Comparison of ENCODE assay signal across 12 cellular contexts in genomic region chr17:40097087-40097486, GRCh38. TPM values are rescaled to one million over a fixed set of nuclear protein-coding genes. Genes with fewer than 3 reads are reported as not detected.
DNase-seq lines count a peak whose midpoint lies in the region; ATAC-seq and TF ChIP-seq lines count a peak whose summit lies in the region.
"Had no signal": no experiment of that assay in that cellular context is flagged by ENCODE, and none has a peak within 500 bp of the region (broad histone marks: within the 10 kb centered on the region; RNA-seq: fewer than 3 reads in every experiment).

No MANE protein-coding gene starts in this region.

- peaks cover 16% of the 10 kb centered on the region for H3K36me3 Mint-ChIP-seq in T-helper 1 cell treated with Interleukin-12 subunit alpha and Interleukin-12 subunit beta and Interleukin-4 antibody, amounts not matched to agents 30 μg/mL and 1 μg/mL, for 36 hours (ENCODE audit: low read depth)
- peaks cover 56% of the 10 kb centered on the region for H3K36me3 Mint-ChIP-seq in activated T-helper 2 cell treated with anti-CD3 and anti-CD28 coated beads, Interferon-gamma antibody, Interleukin-2, Interleukin-4, amounts not matched to agents 10 μg/mL and 5 μg/mL and 100 μg/mL, durations not matched to agents 14 hours and 24 hours and 36 hours (ENCODE audit: low read depth)

- H3K27me3 ChIP-seq in left lung: no peaks in the 10 kb centered on the region
- no peaks in the 10 kb centered on the region for H3K27me3 ChIP-seq in stomach
- H3K27me3 ChIP-seq: cardiac muscle cell had no signal

- H3K27me3 Mint-ChIP-seq in T-helper 1 cell treated with Interleukin-12 subunit alpha and Interleukin-12 subunit beta and Interleukin-4 antibody, amounts not matched to agents 30 μg/mL and 1 μg/mL, for 36 hours (ENCODE audit: low read depth): peaks cover 4% of the 10 kb centered on the region
- H3K27me3 Mint-ChIP-seq in activated T-helper 2 cell treated with anti-CD3 and anti-CD28 coated beads, Interferon-gamma antibody, Interleukin-2, Interleukin-4, amounts not matched to agents 10 μg/mL and 5 μg/mL and 100 μg/mL, durations not matched to agents 14 hours and 24 hours and 36 hours (ENCODE audit: low read depth): no peaks in the 10 kb centered on the region

- TF ChIP-seq CTCF in left lung (IDR thresholded peaks at IDR 0.05) (no peak), stomach (IDR thresholded peaks at IDR 0.05) (no peak)

- H3K27ac ChIP-seq in left lung: peak overlapping the region; percentile 60 to 85
- H3K27ac ChIP-seq in stomach: peak overlapping the region; percentile 91 to 98 (median 97)
- H3K27ac ChIP-seq: cardiac muscle cell had no signal

- no peak for ATAC-seq in left lung
- ATAC-seq: activated CD4-positive, CD25-positive, alpha-beta regulatory T cell treated with anti-CD3 and anti-CD28 coated beads, Interleukin-2, amount 50 U/mL, for 24 hours; sciatic nerve had no signal

- peak overlapping the region; percentile 68 for H3K4me3 Mint-ChIP-seq in T-helper 1 cell treated with Interleukin-12 subunit alpha and Interleukin-12 subunit beta and Interleukin-4 antibody, amounts not matched to agents 30 μg/mL and 1 μg/mL, for 36 hours
- H3K4me3 Mint-ChIP-seq in activated T-helper 2 cell treated with anti-CD3 and anti-CD28 coated beads, Interferon-gamma antibody, Interleukin-2, Interleukin-4, amounts not matched to agents 10 μg/mL and 5 μg/mL and 100 μg/mL, durations not matched to agents 14 hours and 24 hours and 36 hours (ENCODE audit: low read depth): peak overlapping the region; percentile 76

- peak overlapping the region; percentile 80 for H3K27ac Mint-ChIP-seq in T-helper 1 cell treated with Interleukin-12 subunit alpha and Interleukin-12 subunit beta and Interleukin-4 antibody, amounts not matched to agents 30 μg/mL and 1 μg/mL, for 36 hours
- peak overlapping the region; percentile 83 for H3K27ac Mint-ChIP-seq in activated T-helper 2 cell treated with anti-CD3 and anti-CD28 coated beads, Interferon-gamma antibody, Interleukin-2, Interleukin-4, amounts not matched to agents 10 μg/mL and 5 μg/mL and 100 μg/mL, durations not matched to agents 14 hours and 24 hours and 36 hours

- peak overlapping the region in 1 of 2 donors; percentile 20 for H3K4me3 ChIP-seq in left lung
- peak overlapping the region in 2 of 4 donors; percentile 64 to 76 for H3K4me3 ChIP-seq in stomach
- H3K4me3 ChIP-seq: cardiac muscle cell had no signal

- TF ChIP-seq EP300 in stomach (IDR thresholded peaks at IDR 0.05): no peak

- no peaks in the 10 kb centered on the region for H3K9me3 Mint-ChIP-seq in T-helper 1 cell treated with Interleukin-12 subunit alpha and Interleukin-12 subunit beta and Interleukin-4 antibody, amounts not matched to agents 30 μg/mL and 1 μg/mL, for 36 hours
- H3K9me3 Mint-ChIP-seq in activated T-helper 2 cell treated with anti-CD3 and anti-CD28 coated beads, Interferon-gamma antibody, Interleukin-2, Interleukin-4, amounts not matched to agents 10 μg/mL and 5 μg/mL and 100 μg/mL, durations not matched to agents 14 hours and 24 hours and 36 hours: no peaks in the 10 kb centered on the region

- intact Hi-C loops in activated T-helper 2 cell treated with anti-CD3 and anti-CD28 coated beads, Interferon-gamma antibody, Interleukin-2, Interleukin-4, amounts not matched to agents 10 μg/mL and 5 μg/mL and 100 μg/mL, durations not matched to agents 14 hours and 24 hours and 36 hours (cut with micrococcal nuclease): loop anchor here (2.0 to 10.0 kb wide), 3 partner anchors 35 to 142 kb away; partner anchors contain the start of genes CASC3 and THRA
- intact Hi-C loops in left lung (cut with DNase I): no loop called here
- intact Hi-C loops in stomach (cut with DNase I; ENCODE audit: low total_unique reads): no loop called here

- H3K4me1 ChIP-seq in left lung (peaks cover 33 to 88% of the 10 kb centered on the region in 2 donors), stomach (peaks cover 81 to 90% (median 85%) of the 10 kb centered on the region in 4 donors)

- DNase-seq in T-helper 1 cell (no peak), left lung (no peak), stomach (no peak), DMS153 treated with DMSO at 0.1 percent for 48 hours (lab: John Stamatoyannopoulos, UW; ENCODE audit: unreplicated experiment) (no peak), nucleus accumbens (lab: John Stamatoyannopoulos, UW) (no peak), NCI-H1092 treated with DMSO at 0.1 percent for 48 hours (lab: John Stamatoyannopoulos, UW) (no peak)
- DNase-seq in activated T-helper 2 cell treated with anti-CD3 and anti-CD28 coated beads, Interferon-gamma antibody, Interleukin-2, Interleukin-4, amounts not matched to agents 10 μg/mL and 5 μg/mL and 100 μg/mL, durations not matched to agents 14 hours and 24 hours and 36 hours (ENCODE audit: low spot score): no peak
- DNase-seq: GDM1 had no signal

- TF ChIP-seq POLR2A in stomach (IDR thresholded peaks at IDR 0.05): no peak

- peaks cover 53% of the 10 kb centered on the region for H3K4me1 Mint-ChIP-seq in T-helper 1 cell treated with Interleukin-12 subunit alpha and Interleukin-12 subunit beta and Interleukin-4 antibody, amounts not matched to agents 30 μg/mL and 1 μg/mL, for 36 hours (ENCODE audit: low read depth)
- H3K4me1 Mint-ChIP-seq in activated T-helper 2 cell treated with anti-CD3 and anti-CD28 coated beads, Interferon-gamma antibody, Interleukin-2, Interleukin-4, amounts not matched to agents 10 μg/mL and 5 μg/mL and 100 μg/mL, durations not matched to agents 14 hours and 24 hours and 36 hours (ENCODE audit: low read depth): peaks cover 64% of the 10 kb centered on the region

- no peaks in the 10 kb centered on the region for H3K9me3 ChIP-seq in left lung
- H3K9me3 ChIP-seq in stomach: no peaks in the 10 kb centered on the region

- WGBS in stomach, 5 donors: 75 to 82% (median 80%) methylated on average over 10 of the region's 10 CpGs

- H3K36me3 ChIP-seq in left lung (peaks cover 0 to 40% of the 10 kb centered on the region in 2 donors), stomach (peaks cover 41 to 54% (median 53%) of the 10 kb centered on the region in 4 donors)

RNA-seq across cellular contexts. Expression of gene NR1D1, which starts 3.3 kb away (rescaled TPM):
- total RNA-seq in activated T-helper 2 cell treated with anti-CD3 and anti-CD28 coated beads, Interferon-gamma antibody, Interleukin-2, Interleukin-4, amounts not matched to agents 10 μg/mL and 5 μg/mL and 100 μg/mL, durations not matched to agents 14 hours and 24 hours and 36 hours: 6.6 and 6.8 TPM in 2 replicates
- total RNA-seq in left lung: 10 to 100 TPM in 1 of 2 donors, 1 to 10 TPM in 1; 6.5 to 11.4 TPM
- 10 to 100 TPM in 2 of 5 donors, 1 to 10 TPM in 3; 2.8 to 14.9 (median 9.0) TPM for total RNA-seq in stomach
- 10 to 100 TPM in 1 of 3 donors, 1 to 10 TPM in 2; 5.5 to 20.5 (median 9.6) TPM for polyA plus RNA-seq in stomach

RNA-seq across cellular contexts. Expression of gene MSL1, which starts 24.7 kb away (rescaled TPM):
- total RNA-seq in activated T-helper 2 cell treated with anti-CD3 and anti-CD28 coated beads, Interferon-gamma antibody, Interleukin-2, Interleukin-4, amounts not matched to agents 10 μg/mL and 5 μg/mL and 100 μg/mL, durations not matched to agents 14 hours and 24 hours and 36 hours: 87.6 and 95.8 TPM in 2 replicates
- total RNA-seq in left lung: 100 to 1,000 TPM in 1 of 2 donors, 10 to 100 TPM in 1; 84.1 to 112 TPM
- 100 to 1,000 TPM in 2 of 5 donors, 10 to 100 TPM in 3; 47.1 to 322 (median 90.1) TPM for total RNA-seq in stomach
- polyA plus RNA-seq in stomach: 10 to 100 TPM; 29.3 to 63.8 (median 32.7) TPM

RNA-seq across cellular contexts. Expression of gene THRA, which starts 34.3 kb away (rescaled TPM):
- total RNA-seq in activated T-helper 2 cell treated with anti-CD3 and anti-CD28 coated beads, Interferon-gamma antibody, Interleukin-2, Interleukin-4, amounts not matched to agents 10 μg/mL and 5 μg/mL and 100 μg/mL, durations not matched to agents 14 hours and 24 hours and 36 hours: 4.9 and 5.6 TPM in 2 replicates
- total RNA-seq in left lung (10 to 100 TPM; 37.9 to 45.2 TPM), stomach (10 to 100 TPM; 21.1 to 52.2 (median 38.4) TPM)
- 10 to 100 TPM; 21.4 to 37.0 (median 26.4) TPM for polyA plus RNA-seq in stomach

RNA-seq across cellular contexts. Expression of gene MED24, which starts 42.9 kb away (rescaled TPM):
- total RNA-seq in activated T-helper 2 cell treated with anti-CD3 and anti-CD28 coated beads, Interferon-gamma antibody, Interleukin-2, Interleukin-4, amounts not matched to agents 10 μg/mL and 5 μg/mL and 100 μg/mL, durations not matched to agents 14 hours and 24 hours and 36 hours: 110 and 116 TPM in 2 replicates
- total RNA-seq in left lung (10 to 100 TPM; 72.0 to 75.2 TPM), stomach (100 to 1,000 TPM in 2 of 5 donors, 10 to 100 TPM in 3; 55.4 to 336 (median 91.6) TPM)
- 10 to 100 TPM; 24.1 to 49.5 (median 32.7) TPM for polyA plus RNA-seq in stomach

RNA-seq across cellular contexts. Expression of gene CASC3, which starts 43.2 kb away (rescaled TPM):
- 118 and 120 TPM in 2 replicates for total RNA-seq in activated T-helper 2 cell treated with anti-CD3 and anti-CD28 coated beads, Interferon-gamma antibody, Interleukin-2, Interleukin-4, amounts not matched to agents 10 μg/mL and 5 μg/mL and 100 μg/mL, durations not matched to agents 14 hours and 24 hours and 36 hours
- total RNA-seq in left lung: 10 to 100 TPM; 63.4 to 98.8 TPM
- 100 to 1,000 TPM in 2 of 5 donors, 10 to 100 TPM in 3; 41.9 to 198 (median 85.5) TPM for total RNA-seq in stomach
- polyA plus RNA-seq in stomach: 10 to 100 TPM; 27.6 to 42.2 (median 37.0) TPM
